20 cellular contexts compared by ENCODE assay signal in the genomic region with DNA sequence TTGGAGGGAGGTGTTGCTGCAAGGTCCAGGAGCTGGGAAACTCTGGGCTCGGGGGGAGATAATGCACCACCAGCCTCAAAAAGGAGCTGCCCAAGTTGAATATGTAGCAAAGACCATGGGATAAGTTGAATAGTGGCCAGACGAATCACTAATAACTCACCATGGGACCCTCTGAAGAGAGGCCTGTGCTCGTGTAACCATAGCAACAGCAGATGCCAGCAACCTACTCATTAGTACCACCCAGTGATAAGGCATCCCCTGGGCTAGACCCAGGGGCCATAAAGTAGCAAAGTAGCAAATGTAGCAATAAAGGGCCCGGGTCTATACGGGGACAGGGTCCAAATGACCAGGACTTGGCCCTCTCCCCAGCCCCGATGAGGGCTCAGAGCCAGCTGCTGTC.
DNase-seq lines count a peak whose midpoint lies in the region; ATAC-seq, FAIRE-seq and TF ChIP-seq lines count a peak whose summit lies in the region.
"Had no signal": no experiment of that assay in that cellular context is flagged by ENCODE, and none has a peak within 500 bp of the region (broad histone marks: within the 10 kb centered on the region; RNA-seq: fewer than 3 reads in every experiment).

No MANE protein-coding gene starts in this region.

- H3K36me3 ChIP-seq in SK-N-SH (replicated peaks in 1 of 2; ENCODE audit: control insufficient read depth in 1 of 2, insufficient read depth in 2 of 2, low read length in 1 of 2) (no peaks in the 10 kb centered on the region), GM12878 (ENCODE audit: control insufficient read depth in 2 of 2, insufficient read depth in 2 of 2, low read length in 1 of 2) (no peaks in the 10 kb centered on the region), gastrocnemius medialis (no peaks in the 10 kb centered on the region)
- H3K36me3 ChIP-seq: BLaER1 treated with 17β-estradiol and CSF1 and Interleukin-3, amounts not matched to agents 10 nM and 100 nM had no signal

- H2AFZ ChIP-seq in SK-N-SH (ENCODE audit: low read depth) (no peak overlapping the region), GM12878 (ENCODE audit: control insufficient read depth, low read depth, low read length) (no peak overlapping the region)

- TF ChIP-seq RAD21 in SK-N-SH (IDR thresholded peaks at IDR 0.05; ENCODE audit: low read length) (no peak), GM12878 (IDR thresholded peaks at IDR 0.05; ENCODE audit: insufficient read depth, low read depth, low read length) (no peak)

- H3K27ac ChIP-seq in SK-N-SH (ENCODE audit: low read depth in 2 of 2, low read length in 1 of 2) (no peak overlapping the region), GM12878 (ENCODE audit: control insufficient read depth, insufficient read depth) (no peak overlapping the region), gastrocnemius medialis (peak overlapping the region; percentile 62 to 81 (median 72))
- H3K27ac ChIP-seq: A549; BLaER1 treated with 17β-estradiol and CSF1 and Interleukin-3, amounts not matched to agents 10 nM and 100 nM; KMS-11 had no signal

- BruUV-seq in GM12878 (replicated peaks; lab: Mats Ljungman, UMichigan) = no TSS peak

- no peak for FAIRE-seq in GM12878 (lab: Jason Lieb, UNC)
- FAIRE-seq: A549, H54 had no signal

- no peak for TF ChIP-seq CTCF in SK-N-SH (IDR thresholded peaks at IDR 0.05)
- no peak for TF ChIP-seq CTCF in GM12878 (IDR thresholded peaks at IDR 0.05 in 2 of 3, conservative IDR thresholded peaks at IDR 0.05 in 1 of 3; ENCODE audit: control insufficient read depth in 2 of 3, extremely low read depth in 1 of 3, insufficient read depth in 1 of 3, low read depth in 3 of 3, low read length in 3 of 3)
- TF ChIP-seq CTCF in gastrocnemius medialis (IDR thresholded peaks at IDR 0.05 in 4 of 5, conservative IDR thresholded peaks at IDR 0.05 in 1 of 5) = no peak

- RAD21 ChIA-PET in GM12878 (lab: Charles Lee; ENCODE audit: unreplicated experiment) = interaction anchor here (1.0 to 2.1 kb wide), 3 partner anchors 10 to 70 kb away, joined by 4 to 6 read pairs (median 4); no protein-coding TSS in a partner anchor

- TF ChIP-seq POLR2A in GM12878 (IDR thresholded peaks at IDR 0.05; ENCODE audit: low read depth, low read length) (no peak), gastrocnemius medialis (IDR thresholded peaks at IDR 0.05) (no peak)

- SMC1A ChIA-PET in GM12878 (lab: Charles Lee; ENCODE audit: uncharacterized antibody, unreplicated experiment) = interaction anchor here (2.0 kb wide), 1 partner anchor 10 kb away, joined by 6 read pairs; no protein-coding TSS in a partner anchor

- POLR2A ChIA-PET in SK-N-SH (lab: Yijun Ruan, JAX) = no interaction called here
- POLR2A ChIA-PET in GM12878 (lab: Charles Lee) = interaction anchor here (0.6 kb wide), 1 partner anchor 1684 kb away, joined by 3 read pairs; no protein-coding TSS in a partner anchor

- CTCF ChIA-PET in SK-N-SH (lab: Yijun Ruan, JAX) = interaction anchor here (1.0 kb wide), 2 partner anchors 54 to 383 kb away, joined by 3 read pairs; no protein-coding TSS in a partner anchor
- CTCF ChIA-PET in GM12878 (lab: Yijun Ruan, JAX) = interaction anchor here (0.6 to 1.3 kb wide), 2 partner anchors 15 to 66 kb away, joined by 3 read pairs; no protein-coding TSS in a partner anchor

- H3K4me2 ChIP-seq in SK-N-SH (no peak overlapping the region), GM12878 (ENCODE audit: control insufficient read depth, insufficient read depth) (no peak overlapping the region)
- H3K4me2 ChIP-seq: A549; BLaER1 treated with 17β-estradiol and CSF1 and Interleukin-3, amounts not matched to agents 10 nM and 100 nM; KMS-11 had no signal

- no peak for TF ChIP-seq EP300 in SK-N-SH (IDR thresholded peaks at IDR 0.05; ENCODE audit: borderline replicate concordance in 1 of 2, low read depth in 1 of 2, low read length in 1 of 2)
- TF ChIP-seq EP300 in GM12878 (IDR thresholded peaks at IDR 0.05; ENCODE audit: borderline replicate concordance in 1 of 2, control insufficient read depth in 1 of 2, low read depth in 2 of 2, low read length in 2 of 2) = no peak

- no peak overlapping the region for H3K9ac ChIP-seq in SK-N-SH
- no peak overlapping the region for H3K9ac ChIP-seq in GM12878 (ENCODE audit: control insufficient read depth, insufficient read depth, low read length)
- H3K9ac ChIP-seq: BLaER1 treated with 17β-estradiol and CSF1 and Interleukin-3, amounts not matched to agents 10 nM and 100 nM; KMS-11 had no signal

- no peaks in the 10 kb centered on the region for H3F3A ChIP-seq in SK-N-SH (replicated peaks; ENCODE audit: insufficient read depth)

- ATAC-seq in SK-N-SH treated with all-trans-retinoic acid at 6 μM for 48 hours (no peak), GM12878 (no peak), gastrocnemius medialis (no peak), GM18520 (IDR thresholded peaks at IDR 0.05; ENCODE audit: unreplicated experiment) (no peak), HG03521 (IDR thresholded peaks at IDR 0.05; ENCODE audit: unreplicated experiment) (no peak)
- ATAC-seq: A549; CD8-positive, alpha-beta T cell had no signal

- no peaks in the 10 kb centered on the region for H4K20me1 ChIP-seq in SK-N-SH (ENCODE audit: insufficient read depth)
- no peaks in the 10 kb centered on the region for H4K20me1 ChIP-seq in GM12878 (ENCODE audit: control insufficient read depth, insufficient read depth)
- H4K20me1 ChIP-seq: BLaER1 treated with 17β-estradiol and CSF1 and Interleukin-3, amounts not matched to agents 10 nM and 100 nM had no signal

- no peak overlapping the region for H3K4me3 ChIP-seq in SK-N-SH (ENCODE audit: low read depth in 2 of 2, low read length in 1 of 2)
- H3K4me3 ChIP-seq in GM12878 = no peak overlapping the region
- H3K4me3 ChIP-seq in gastrocnemius medialis = no peak overlapping the region
- H3K4me3 ChIP-seq: A549; BLaER1 treated with 17β-estradiol and CSF1 and Interleukin-3, amounts not matched to agents 10 nM and 100 nM had no signal

- WGBS in SK-N-SH (ENCODE audit: low lambda C conversion rate) = 65% methylated on average over 3 of the region's 6 CpGs
- WGBS in GM12878 (ENCODE audit: insufficient coverage, insufficient replicate concordance, low lambda C conversion rate, missing lambda C conversion rate) = 39% methylated on average over 6 of the region's 6 CpGs

- H3K4me1 ChIP-seq in SK-N-SH (ENCODE audit: control insufficient read depth in 1 of 2, insufficient read depth in 2 of 2, low read depth in 1 of 2, low read length in 1 of 2) (peaks cover 0 to 24% of the 10 kb centered on the region in 2 experiments; a peak in 1 of 4 replicates), GM12878 (ENCODE audit: control insufficient read depth, insufficient read depth, low read length) (no peaks in the 10 kb centered on the region), gastrocnemius medialis (peaks cover 21 to 31% of the 10 kb centered on the region in 2 donors)
- H3K4me1 ChIP-seq: A549 had no signal

- no peaks in the 10 kb centered on the region for H3K27me3 ChIP-seq in SK-N-SH (ENCODE audit: insufficient read depth)
- no peaks in the 10 kb centered on the region; a peak in 1 of 4 replicates for H3K27me3 ChIP-seq in GM12878 (replicated peaks in 1 of 2; ENCODE audit: control insufficient read depth in 2 of 2, insufficient read depth in 2 of 2, low read length in 1 of 2)
- H3K27me3 ChIP-seq in gastrocnemius medialis = no peaks in the 10 kb centered on the region
- H3K27me3 ChIP-seq: BLaER1 treated with 17β-estradiol and CSF1 and Interleukin-3, amounts not matched to agents 10 nM and 100 nM had no signal

- in situ Hi-C loops in GM12878 (cut with MboI) (no loop called here), gastrocnemius medialis (cut with MboI; ENCODE audit: low sequenced_read_pairs in 4 of 4) (no loop called here)

- H3K9me3 ChIP-seq in SK-N-SH = no peaks in the 10 kb centered on the region
- no peaks in the 10 kb centered on the region for H3K9me3 ChIP-seq in GM12878 (replicated peaks; ENCODE audit: control insufficient read depth, insufficient read depth, low read length)
- no peaks in the 10 kb centered on the region for H3K9me3 ChIP-seq in gastrocnemius medialis
- H3K9me3 ChIP-seq: A549 had no signal

- H3K9me2 ChIP-seq in SK-N-SH = no peaks in the 10 kb centered on the region

- H3K79me2 ChIP-seq in SK-N-SH (ENCODE audit: insufficient read depth) (no peaks in the 10 kb centered on the region), GM12878 (ENCODE audit: control insufficient read depth, insufficient read depth, low read length) (no peaks in the 10 kb centered on the region)

- DNase-seq in SK-N-SH (peak; percentile 40), GM12878 (ENCODE audit: low read depth, low spot score) (no peak), left kidney (ENCODE audit: low read depth, low spot score) (peak; percentile 16), gastrocnemius medialis (no peak), NCI-H146 (lab: John Stamatoyannopoulos, UW) (no peak)
- DNase-seq: Calu3; CD8-positive, alpha-beta T cell; NCI-H1417 treated with DMSO at 0.1 percent for 48 hours; NCI-H2029 treated with DMSO at 0.1 percent for 48 hours; NCI-H446 treated with DMSO at 0.1 percent for 48 hours; NCI-H774; OCI-M1; SHP77 treated with DMSO at 0.1 percent for 48 hours had no signal

- intact Hi-C loops in GM12878 (cut with micrococcal nuclease; ENCODE audit: unreplicated experiment) = no loop called here
- intact Hi-C loops in gastrocnemius medialis (cut with DNase I; ENCODE audit: low total_unique reads) = no loop called here

TF ChIP-seq in SK-N-SH, 30 proteins besides CTCF, POLR2A, EP300 and RAD21 (continues in another document):
- no peak for TF ChIP-seq YY1 (IDR thresholded peaks at IDR 0.05; ENCODE audit: low read depth)
- TF ChIP-seq TCF12 (IDR thresholded peaks at IDR 0.05) = no peak
- TF ChIP-seq RXRA (IDR thresholded peaks at IDR 0.05; ENCODE audit: borderline replicate concordance, low read depth) = no peak
- TF ChIP-seq MXI1 (IDR thresholded peaks at IDR 0.05; ENCODE audit: low read depth, low read length) = no peak
- TF ChIP-seq RFX5 (IDR thresholded peaks at IDR 0.05; ENCODE audit: low read length) = no peak
- TF ChIP-seq GATA2 (CRISPR knock-in tag; IDR thresholded peaks at IDR 0.05) = no peak

TF ChIP-seq in GM12878, 131 proteins besides CTCF, POLR2A, EP300 and RAD21:
- TF ChIP-seq BMI1 (IDR thresholded peaks at IDR 0.05; ENCODE audit: borderline replicate concordance) (peak; percentile 72), SPI1 (IDR thresholded peaks at IDR 0.05; ENCODE audit: borderline replicate concordance, insufficient read depth, low read depth, low read length) (no peak)
TF ChIP-seq in GM12878: peak in this region for 1.

Comparison
In these comparisons a context has a peak if more than half of its experiments do, and no peak if none do; other contexts are left out.
1. DNase-seq: peak in SK-N-SH (single experiment) and left kidney (single experiment); none in GM12878 (single experiment), gastrocnemius medialis (0 of 2) and NCI-H146 (single experiment).
2. H3K27ac ChIP-seq: peak in gastrocnemius medialis (4 of 4); none in SK-N-SH (0 of 2) and GM12878 (single experiment).